In genomic region chr20:63957004-63957689, GRCh38 we compare ENCODE assay signal across 8 cellular contexts. TPM values are rescaled to one million over a fixed set of nuclear protein-coding genes. Genes with fewer than 3 reads are reported as not detected.
DNase-seq lines count a peak whose midpoint lies in the region; ATAC-seq and TF ChIP-seq lines count a peak whose summit lies in the region.

No MANE protein-coding gene starts in this region.

- intact Hi-C loops in stomach (cut with DNase I; ENCODE audit: low total_unique reads), result no loop called here

- H3K36me3 ChIP-seq in mucosa of rectum (ENCODE audit: control insufficient read depth in 2 of 2, insufficient read depth in 2 of 2, low read length in 2 of 2) (peaks cover 0 to 9% of the 10 kb centered on the region in 2 donors), stomach (peaks cover 2 to 44% (median 40%) of the 10 kb centered on the region in 4 donors)

- peak overlapping the region; percentile 63 for H3K9ac ChIP-seq in mucosa of rectum (ENCODE audit: low read depth in 1 of 2, low read length in 2 of 2)

- no peak for TF ChIP-seq POLR2A in stomach (IDR thresholded peaks at IDR 0.05)

- peak; percentile 49 for DNase-seq in GF-D8 (lab: John Stamatoyannopoulos, UW)
- peak; percentile 63 for DNase-seq in NCI-H82 treated with DMSO at 0.1 percent for 48 hours (lab: John Stamatoyannopoulos, UW; ENCODE audit: unreplicated experiment)
- DNase-seq in activated T-cell treated with anti-CD3 and anti-CD28 coated beads for 4 hours, result peak; percentile 61
- DNase-seq in epithelial cell of proximal tubule (ENCODE audit: low read depth), result no peak
- peak; percentile 71 for DNase-seq in stomach

- H3K27me3 ChIP-seq in mucosa of rectum (ENCODE audit: control insufficient read depth in 2 of 2, insufficient read depth in 2 of 2, low read length in 2 of 2) (no peaks in the 10 kb centered on the region), stomach (no peaks in the 10 kb centered on the region)

- peak overlapping the region; percentile 86 to 87 for H3K27ac ChIP-seq in mucosa of rectum (ENCODE audit: low read depth in 2 of 2, low read length in 2 of 2)
- peak overlapping the region; percentile 73 to 94 (median 80) for H3K27ac ChIP-seq in stomach

- no peak for TF ChIP-seq CTCF in epithelial cell of proximal tubule (conservative IDR thresholded peaks at IDR 0.05; ENCODE audit: low read depth, low read length)
- no peak for TF ChIP-seq CTCF in stomach (IDR thresholded peaks at IDR 0.05)

- peaks cover 28 to 36% of the 10 kb centered on the region in 2 donors for H3K4me1 ChIP-seq in mucosa of rectum (ENCODE audit: control insufficient read depth in 2 of 2, insufficient read depth in 2 of 2, low read length in 2 of 2)
- H3K4me1 ChIP-seq in stomach, result peaks cover 36 to 56% (median 52%) of the 10 kb centered on the region in 4 donors

- H3K9me3 ChIP-seq in mucosa of rectum (ENCODE audit: control insufficient read depth in 2 of 2, low read length in 2 of 2), result no peaks in the 10 kb centered on the region
- no peaks in the 10 kb centered on the region for H3K9me3 ChIP-seq in stomach

- TF ChIP-seq EP300 in stomach (IDR thresholded peaks at IDR 0.05), result no peak

- 0 to 2% (median 1%) methylated on average over 12 to 28 of the region's 28 CpGs for WGBS in stomach, 5 donors

- H3K4me3 ChIP-seq in epithelial cell of proximal tubule (ENCODE audit: low read depth, low read length) (peak overlapping the region; percentile 64), mucosa of rectum (ENCODE audit: low read length in 2 of 2) (peak overlapping the region; percentile 60 to 71), stomach (peak overlapping the region; percentile 85 to 100 (median 90))

- peak; percentile 17 for ATAC-seq in HG03378 (IDR thresholded peaks at IDR 0.05; ENCODE audit: unreplicated experiment)
- no peak for ATAC-seq in GM18868 (IDR thresholded peaks at IDR 0.05; ENCODE audit: unreplicated experiment)

RNA-seq across cellular contexts. Expression of gene UCKL1, which starts 0.9 kb away (rescaled TPM):
- total RNA-seq in epithelial cell of proximal tubule (16.2 and 35.7 TPM in 2 replicates), stomach (100 to 1,000 TPM in 1 of 5 donors, 10 to 100 TPM in 4; 20.9 to 107 (median 36.8) TPM)
- polyA plus RNA-seq in stomach, result 10 to 100 TPM; 17.7 to 60.5 (median 24.0) TPM

RNA-seq across cellular contexts. Expression of gene ZNF512B, which starts 12.6 kb away (rescaled TPM):
- total RNA-seq in epithelial cell of proximal tubule (5.2 and 6.9 TPM in 2 replicates), stomach (10 to 100 TPM in 2 of 5 donors, 1 to 10 TPM in 3; 6.1 to 12.1 (median 9.2) TPM)
- polyA plus RNA-seq in stomach, result 1 to 10 TPM; 3.5 to 7.6 (median 6.3) TPM

RNA-seq across cellular contexts. Expression of gene SAMD10, which starts 22.3 kb away (rescaled TPM):
- total RNA-seq in epithelial cell of proximal tubule (9.5 and 10.8 TPM in 2 replicates), stomach (10 to 100 TPM in 2 of 5 donors, 1 to 10 TPM in 3; 2.9 to 68.1 (median 9.4) TPM)
- polyA plus RNA-seq in stomach, result 1 to 10 TPM; 4.9 to 6.6 (median 6.3) TPM

RNA-seq across cellular contexts. Expression of gene PRPF6, which starts 23.8 kb away (rescaled TPM):
- total RNA-seq in epithelial cell of proximal tubule (56.6 and 62.4 TPM in 2 replicates), stomach (10 to 100 TPM; 30.4 to 67.4 (median 39.7) TPM)
- polyA plus RNA-seq in stomach, result 10 to 100 TPM; 27.0 to 44.2 (median 39.6) TPM
